In the genomic region with DNA sequence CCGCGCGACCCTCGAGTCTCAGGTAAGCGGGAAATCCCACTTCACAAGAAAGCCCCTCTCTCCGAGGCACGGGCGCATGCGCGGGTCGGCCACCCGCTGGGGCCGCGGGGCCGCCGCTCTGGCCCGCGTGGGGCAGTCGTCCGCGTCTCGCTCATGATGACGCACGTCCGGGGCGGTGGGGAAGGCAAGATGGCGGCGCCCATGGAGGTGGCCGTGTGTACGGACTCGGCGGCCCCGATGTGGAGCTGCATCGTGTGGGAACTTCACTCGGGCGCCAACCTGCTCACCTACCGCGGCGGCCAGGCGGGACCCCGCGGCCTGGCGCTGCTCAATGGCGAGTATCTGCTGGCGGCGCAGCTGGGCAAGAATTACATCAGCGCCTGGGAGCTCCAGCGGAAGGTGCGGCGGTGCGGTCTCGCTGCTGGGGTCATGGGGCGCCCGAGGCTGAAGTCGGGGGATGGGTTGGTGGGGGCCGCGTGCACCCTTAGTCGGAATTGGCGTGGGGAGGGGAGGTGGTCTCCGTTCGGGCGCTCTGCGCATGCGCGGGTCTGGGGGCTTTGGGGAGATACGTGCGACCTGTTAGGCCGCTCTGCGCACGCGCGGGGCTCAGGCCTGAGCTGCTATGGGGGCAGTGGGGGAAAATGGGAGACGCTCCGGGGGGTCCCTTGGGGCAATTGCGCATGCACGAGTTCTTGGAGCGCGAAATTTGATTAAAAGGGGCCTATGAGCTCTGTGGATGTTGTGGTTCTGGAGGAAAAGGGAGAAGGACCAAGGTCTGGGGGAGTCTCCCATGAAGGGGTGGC, we compare ENCODE assay signal across 8 cellular contexts. TPM values are rescaled to one million over a fixed set of nuclear protein-coding genes. Genes with fewer than 3 reads are reported as not detected.
DNase-seq lines count a peak whose midpoint lies in the region; ATAC-seq and TF ChIP-seq lines count a peak whose summit lies in the region.

A gene with protein sequence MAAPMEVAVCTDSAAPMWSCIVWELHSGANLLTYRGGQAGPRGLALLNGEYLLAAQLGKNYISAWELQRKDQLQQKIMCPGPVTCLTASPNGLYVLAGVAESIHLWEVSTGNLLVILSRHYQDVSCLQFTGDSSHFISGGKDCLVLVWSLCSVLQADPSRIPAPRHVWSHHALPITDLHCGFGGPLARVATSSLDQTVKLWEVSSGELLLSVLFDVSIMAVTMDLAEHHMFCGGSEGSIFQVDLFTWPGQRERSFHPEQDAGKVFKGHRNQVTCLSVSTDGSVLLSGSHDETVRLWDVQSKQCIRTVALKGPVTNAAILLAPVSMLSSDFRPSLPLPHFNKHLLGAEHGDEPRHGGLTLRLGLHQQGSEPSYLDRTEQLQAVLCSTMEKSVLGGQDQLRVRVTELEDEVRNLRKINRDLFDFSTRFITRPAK (plus strand): TSS at position 181 of the 803 bp plus-strand sequence. CDS start 9 bp downstream, at position 190.

- peak within 1 kb of the TSS; percentile 79 for H3K9ac ChIP-seq in mucosa of stomach (ENCODE audit: low read length)

- H3K4me3 Mint-ChIP-seq in CD4-positive, CD25-positive, alpha-beta regulatory T cell: peak within 1 kb of the TSS; percentile 90 to 95 (median 92)

- ATAC-seq in CD4-positive, CD25-positive, alpha-beta regulatory T cell (ENCODE audit: low read depth in 2 of 2): peak; percentile 85 to 89
- ATAC-seq in GM19452 (IDR thresholded peaks at IDR 0.05; ENCODE audit: unreplicated experiment): peak; percentile 60

- H3K9me3 Mint-ChIP-seq in CD4-positive, CD25-positive, alpha-beta regulatory T cell: no peaks in the 10 kb centered on the region

- peak within 1 kb of the TSS; percentile 65 for H3K4me3 ChIP-seq in CD4-positive, CD25-positive, alpha-beta regulatory T cell (ENCODE audit: low read depth, low read length)
- peak within 1 kb of the TSS; percentile 62 for H3K4me3 ChIP-seq in mucosa of stomach (ENCODE audit: low read length)

- no peaks in the 10 kb centered on the region for H3K9me3 ChIP-seq in CD4-positive, CD25-positive, alpha-beta regulatory T cell (ENCODE audit: control insufficient read depth in 2 of 2, low read length in 2 of 2)
- H3K9me3 ChIP-seq in mucosa of stomach (ENCODE audit: control insufficient read depth, low read length): no peaks in the 10 kb centered on the region

- peak; percentile 74 for TF ChIP-seq POLR2A in erythroblast (IDR thresholded peaks at IDR 0.05; ENCODE audit: low read length)

- no peaks in the 10 kb centered on the region for H3K27me3 ChIP-seq in CD4-positive, CD25-positive, alpha-beta regulatory T cell (ENCODE audit: control insufficient read depth, insufficient read depth, low read length)
- H3K27me3 ChIP-seq in mucosa of stomach (ENCODE audit: control insufficient read depth, insufficient read depth, low read length): peaks cover 2% of the 10 kb centered on the region

- peaks cover 15% of the 10 kb centered on the region for H3K36me3 ChIP-seq in CD4-positive, CD25-positive, alpha-beta regulatory T cell (ENCODE audit: control insufficient read depth, insufficient read depth, low read length)
- no peaks in the 10 kb centered on the region for H3K36me3 ChIP-seq in mucosa of stomach (ENCODE audit: control insufficient read depth, insufficient read depth, low read length)

- no peaks in the 10 kb centered on the region for H3K27me3 Mint-ChIP-seq in CD4-positive, CD25-positive, alpha-beta regulatory T cell

- DNase-seq in CD4-positive, CD25-positive, alpha-beta regulatory T cell: peak; percentile 81 to 90 (median 82)
- DNase-seq in HuH-7 (ENCODE audit: low spot score) (peak; percentile 96), OCI-M1 (lab: John Stamatoyannopoulos, UW) (peak; percentile 90), erythroblast (lab: John Stamatoyannopoulos, UW) (peak; percentile 93 to 96)
- peak; percentile 87 for DNase-seq in activated T-cell treated with anti-CD3 and anti-CD28 coated beads, Interleukin-2, amount 50 U/mL, for 1 hour
- DNase-seq in stimulated activated CD8-positive, alpha-beta memory T cell treated with anti-CD3 and anti-CD28 coated beads, Interleukin-4, amount 100 ng/mL, for 48 hours: peak; percentile 96

- peak within 1 kb of the TSS; percentile 82 for H3K27ac ChIP-seq in CD4-positive, CD25-positive, alpha-beta regulatory T cell (ENCODE audit: insufficient read depth, low read length, poor library complexity, severe bottlenecking)

- peaks cover 22% of the 10 kb centered on the region for H3K4me1 ChIP-seq in CD4-positive, CD25-positive, alpha-beta regulatory T cell (ENCODE audit: control insufficient read depth, insufficient read depth, low read length, poor library complexity, severe bottlenecking)
- peaks cover 24% of the 10 kb centered on the region for H3K4me1 ChIP-seq in mucosa of stomach (ENCODE audit: control insufficient read depth, insufficient read depth, low read length)

- H3K4me1 Mint-ChIP-seq in CD4-positive, CD25-positive, alpha-beta regulatory T cell: peaks cover 0 to 24% (median 14%) of the 10 kb centered on the region in 4 donors

- H3K27ac Mint-ChIP-seq in CD4-positive, CD25-positive, alpha-beta regulatory T cell: peak within 1 kb of the TSS; percentile 53 to 91 (median 87)

- H3K36me3 Mint-ChIP-seq in CD4-positive, CD25-positive, alpha-beta regulatory T cell: no peaks in the 10 kb centered on the region

RNA-seq across cellular contexts. Expression of the gene that starts here (rescaled TPM):
- total RNA-seq in CD4-positive, CD25-positive, alpha-beta regulatory T cell: 23.8 TPM
- polyA plus RNA-seq in CD4-positive, CD25-positive, alpha-beta regulatory T cell: 10 to 100 TPM; 55.4 to 71.1 (median 64.9) TPM

Comparison
In these comparisons a context has a peak if more than half of its experiments do, and no peak if none do; other contexts are left out.
1. Peak in every context shown above with its lines: DNase-seq, ATAC-seq, H3K4me3 ChIP-seq and H3K27ac ChIP-seq.